ENCODE assay signal across 8 cellular contexts in genomic region chrX:45743081-45743533, GRCh38.
DNase-seq lines count a peak whose midpoint lies in the region; ATAC-seq and TF ChIP-seq lines count a peak whose summit lies in the region.

No MANE protein-coding gene starts in this region.

- H3K4me3 ChIP-seq in BJ (ENCODE audit: low read depth, low read length) (no peak overlapping the region), esophagus squamous epithelium (no peak overlapping the region)

- H3K27ac ChIP-seq in esophagus squamous epithelium, result no peak overlapping the region

- DNase-seq in BJ (ENCODE audit: low read depth) (no peak), SW480 (ENCODE audit: low spot score) (peak; percentile 43), glomerular visceral epithelial cell (ENCODE audit: extremely low spot score) (peak; percentile 56), NAMALWA (ENCODE audit: low spot score) (no peak), esophagus squamous epithelium (lab: John Stamatoyannopoulos, UW) (no peak), NCI-H1105 (lab: John Stamatoyannopoulos, UW) (no peak), AML-193 (lab: John Stamatoyannopoulos, UW) (no peak)

- TF ChIP-seq CTCF in BJ (IDR thresholded peaks at IDR 0.05; ENCODE audit: insufficient read depth, low read depth, low read length) (peak; percentile 34), esophagus squamous epithelium (IDR thresholded peaks at IDR 0.05) (no peak)

- H3K27me3 ChIP-seq in BJ (ENCODE audit: control insufficient read depth, insufficient read depth, low read length) (no peaks in the 10 kb centered on the region), esophagus squamous epithelium (no peaks in the 10 kb centered on the region)

- H3K4me1 ChIP-seq in esophagus squamous epithelium, result peaks cover 0 to 8% (median 0%) of the 10 kb centered on the region in 3 donors

- no peak for TF ChIP-seq POLR2A in esophagus squamous epithelium (IDR thresholded peaks at IDR 0.05)

- H3K36me3 ChIP-seq in BJ (ENCODE audit: control insufficient read depth, insufficient read depth, low read length) (peaks cover 1% of the 10 kb centered on the region; the same call in 1 of the 2 replicates), esophagus squamous epithelium (peaks cover 0 to 29% (median 0%) of the 10 kb centered on the region in 3 donors)

- peak; percentile 54 for ATAC-seq in GM19463 (IDR thresholded peaks at IDR 0.05; ENCODE audit: unreplicated experiment)

- CTCF ChIA-PET in BJ (lab: Yijun Ruan, JAX), result interaction anchor here (0.6 to 1.6 kb wide), 4 partner anchors 11 to 1065 kb away, joined by 3 to 5 read pairs (median 4); no protein-coding TSS in a partner anchor

- POLR2A ChIA-PET in BJ (lab: Charles Lee), result interaction anchor here (1.0 kb wide), 1 partner anchor 450 kb away, joined by 4 read pairs; no protein-coding TSS in a partner anchor

- H3K9me3 ChIP-seq in esophagus squamous epithelium, result no peaks in the 10 kb centered on the region

- intact Hi-C loops in esophagus squamous epithelium (cut with DNase I), result no loop called here

- WGBS in esophagus squamous epithelium, 2 donors, result 67 to 75% methylated on average over 4 of the region's 5 CpGs

Comparison
In these comparisons a context has a peak if more than half of its experiments do, and no peak if none do; other contexts are left out.
1. DNase-seq: peak in SW480 (single experiment) and glomerular visceral epithelial cell (single experiment); none in BJ (single experiment), NAMALWA (single experiment), esophagus squamous epithelium (single experiment), NCI-H1105 (single experiment) and AML-193 (0 of 2).